In genomic region chr6:49409951-49410542, GRCh38 we compare ENCODE assay signal across 9 cellular contexts.
DNase-seq lines count a peak whose midpoint lies in the region; ATAC-seq lines count a peak whose summit lies in the region.
"Had no signal": no experiment of that assay in that cellular context is flagged by ENCODE, and none has a peak within 500 bp of the region (broad histone marks: within the 10 kb centered on the region; RNA-seq: fewer than 3 reads in every experiment).

No MANE protein-coding gene starts in this region.

- H3K27ac Mint-ChIP-seq in memory B cell: no peak overlapping the region
- H3K27ac Mint-ChIP-seq: activated naive CD4-positive, alpha-beta T cell treated with anti-CD3 and anti-CD28 coated beads, Interleukin-2, amount 50 U/mL, for 24 hours had no signal

- H3K27me3 Mint-ChIP-seq in memory B cell: peaks cover 5% of the 10 kb centered on the region

- ATAC-seq in GM19397 (IDR thresholded peaks at IDR 0.05; ENCODE audit: unreplicated experiment) (peak; percentile 88), HG03460 (IDR thresholded peaks at IDR 0.05; ENCODE audit: unreplicated experiment) (peak; percentile 92), memory B cell (ENCODE audit: low read depth) (peak; percentile 38)

- DNase-seq in COLO829 (ENCODE audit: low spot score) (peak; percentile 68), NCI-H524 (lab: John Stamatoyannopoulos, UW) (peak; percentile 60 to 75), ecto neural progenitor cell (ENCODE audit: low spot score) (peak; percentile 78), memory B cell (ENCODE audit: low spot score in 2 of 2) (peak; percentile 28 to 55)
- DNase-seq in activated CD4-positive, alpha-beta T cell treated with anti-CD3 and anti-CD28 coated beads, Interleukin-2, amount 50 U/mL, for 1 hour: peak; percentile 49
- DNase-seq in stimulated activated CD8-positive, alpha-beta memory T cell treated with anti-CD3 and anti-CD28 coated beads, Interleukin-4, amount 100 ng/mL, for 1 hour (ENCODE audit: low read depth in 2 of 2, low spot score in 1 of 2): peak; percentile 2 to 23

- no peak overlapping the region for H3K4me3 Mint-ChIP-seq in memory B cell
- H3K4me3 Mint-ChIP-seq: activated naive CD4-positive, alpha-beta T cell treated with anti-CD3 and anti-CD28 coated beads, Interleukin-2, amount 50 U/mL, for 24 hours had no signal

- no peaks in the 10 kb centered on the region for H3K9me3 Mint-ChIP-seq in memory B cell
- H3K9me3 Mint-ChIP-seq: activated naive CD4-positive, alpha-beta T cell treated with anti-CD3 and anti-CD28 coated beads, Interleukin-2, amount 50 U/mL, for 24 hours had no signal

- H3K36me3 Mint-ChIP-seq in memory B cell: no peaks in the 10 kb centered on the region
- H3K36me3 Mint-ChIP-seq: activated naive CD4-positive, alpha-beta T cell treated with anti-CD3 and anti-CD28 coated beads, Interleukin-2, amount 50 U/mL, for 24 hours had no signal

- no peaks in the 10 kb centered on the region for H3K4me1 Mint-ChIP-seq in memory B cell
- H3K4me1 Mint-ChIP-seq: activated naive CD4-positive, alpha-beta T cell treated with anti-CD3 and anti-CD28 coated beads, Interleukin-2, amount 50 U/mL, for 24 hours had no signal

Comparison
In these comparisons a context has a peak if more than half of its experiments do, and no peak if none do; other contexts are left out.
1. Peak in every context shown above with its lines: DNase-seq and ATAC-seq.
2. DNase-seq: peak in every context shown above with its lines; median percentile 78 in ecto neural progenitor cell; 68 in COLO829; 68 in NCI-H524; 49 in activated CD4-positive, alpha-beta T cell treated with anti-CD3 and anti-CD28 coated beads, Interleukin-2, amount 50 U/mL, for 1 hour; 42 in memory B cell; 12 in stimulated activated CD8-positive, alpha-beta memory T cell treated with anti-CD3 and anti-CD28 coated beads, Interleukin-4, amount 100 ng/mL, for 1 hour.
3. ATAC-seq: peak in every context shown above with its lines; median percentile 92 in HG03460; 88 in GM19397; 38 in memory B cell.